ENCODE assay signal across 20 cellular contexts in the genomic region with DNA sequence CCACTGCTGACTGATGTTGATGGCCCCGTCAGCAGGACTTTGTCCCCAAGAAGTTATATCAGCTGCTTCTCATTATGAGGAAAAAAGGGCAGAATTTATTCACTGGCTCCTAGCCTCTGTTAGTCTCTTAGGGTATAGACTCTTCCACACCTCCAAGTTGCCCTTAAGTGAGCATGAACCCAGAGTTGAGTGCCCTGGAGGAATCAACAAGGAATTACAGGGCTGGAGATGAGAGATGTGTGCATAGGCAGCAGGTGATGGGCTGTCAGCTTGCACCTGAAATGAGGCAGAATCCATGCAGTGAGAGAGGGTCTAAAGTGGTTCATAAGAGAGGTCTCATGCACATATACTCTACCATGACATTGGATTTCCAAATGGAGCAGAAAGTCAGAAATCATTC.
DNase-seq lines count a peak whose midpoint lies in the region; ATAC-seq, FAIRE-seq and TF ChIP-seq lines count a peak whose summit lies in the region.
"Had no signal": no experiment of that assay in that cellular context is flagged by ENCODE, and none has a peak within 500 bp of the region (broad histone marks: within the 10 kb centered on the region; RNA-seq: fewer than 3 reads in every experiment).

No MANE protein-coding gene starts in this region.

- H3K4me3 ChIP-seq in Peyer's patch (no peak overlapping the region), endodermal cell (ENCODE audit: low read length) (no peak overlapping the region), small intestine (ENCODE audit: low read depth in 1 of 2, low read length in 2 of 2) (no peak overlapping the region)
- H3K4me3 ChIP-seq: BLaER1, GM23248 had no signal

- peaks cover 3% of the 10 kb centered on the region for H3K4me1 Mint-ChIP-seq in endodermal cell
- H3K4me1 Mint-ChIP-seq: CD14-positive monocyte; CD4-positive, alpha-beta memory T cell; IgD-negative memory B cell had no signal

- TF ChIP-seq POLR2A in Peyer's patch (IDR thresholded peaks at IDR 0.05) = no peak

- H3K9me3 ChIP-seq in Peyer's patch (no peaks in the 10 kb centered on the region), endodermal cell (ENCODE audit: control insufficient read depth, low read length) (no peaks in the 10 kb centered on the region), small intestine (ENCODE audit: control insufficient read depth, low read depth) (no peaks in the 10 kb centered on the region)
- H3K9me3 ChIP-seq: BLaER1 had no signal

- H3K27ac Mint-ChIP-seq in endodermal cell = no peak overlapping the region
- H3K27ac Mint-ChIP-seq: CD14-positive monocyte; CD4-positive, alpha-beta memory T cell; IgD-negative memory B cell had no signal

- H3K4me3 Mint-ChIP-seq in endodermal cell = no peak overlapping the region
- H3K4me3 Mint-ChIP-seq: CD14-positive monocyte; CD4-positive, alpha-beta memory T cell; IgD-negative memory B cell had no signal

- DNase-seq in Peyer's patch = peak in 1 of 3 donors; percentile 53
- no peak for DNase-seq in endodermal cell
- DNase-seq in small intestine = peak; percentile 38
- DNase-seq in RCC 7860 (ENCODE audit: low spot score) = no peak
- DNase-seq: CD4-positive, alpha-beta memory T cell; DMS153; DMS79; GDM1; GM23248; HCEC 1CT; KBM-7 had no signal

- H3K36me3 ChIP-seq in Peyer's patch (no peaks in the 10 kb centered on the region), endodermal cell (ENCODE audit: control insufficient read depth, insufficient read depth, low read length) (no peaks in the 10 kb centered on the region), small intestine (ENCODE audit: control insufficient read depth in 2 of 2, insufficient read depth in 2 of 2, low read length in 2 of 2) (no peaks in the 10 kb centered on the region)
- H3K36me3 ChIP-seq: BLaER1 had no signal

- FAIRE-seq in small intestine (lab: Jason Lieb, UNC) (no peak), RCC 7860 (lab: Jason Lieb, UNC) (no peak)
- FAIRE-seq: A204.1, H54, HepG2 had no signal

- H3K4me1 ChIP-seq in Peyer's patch (no peaks in the 10 kb centered on the region), endodermal cell (ENCODE audit: control insufficient read depth, insufficient read depth, low read length) (no peaks in the 10 kb centered on the region), small intestine (ENCODE audit: control insufficient read depth in 2 of 2, insufficient read depth in 1 of 2, low read depth in 1 of 2, low read length in 1 of 2) (peaks cover 0 to 2% of the 10 kb centered on the region in 2 donors)
- H3K4me1 ChIP-seq: BLaER1 had no signal

- ATAC-seq in GM21515 (IDR thresholded peaks at IDR 0.05; ENCODE audit: unreplicated experiment) (no peak), HG03378 (IDR thresholded peaks at IDR 0.05; ENCODE audit: unreplicated experiment) (no peak), GM21360 (IDR thresholded peaks at IDR 0.05; ENCODE audit: unreplicated experiment) (no peak)
- ATAC-seq: HepG2 had no signal

- H3K27me3 ChIP-seq in Peyer's patch = no peaks in the 10 kb centered on the region
- H3K27me3 ChIP-seq in endodermal cell (ENCODE audit: control insufficient read depth, insufficient read depth, low read length, poor library complexity, severe bottlenecking) = peaks cover 26% of the 10 kb centered on the region
- H3K27me3 ChIP-seq in small intestine (ENCODE audit: control insufficient read depth in 2 of 2, insufficient read depth in 2 of 2, low read length in 2 of 2) = no peaks in the 10 kb centered on the region
- H3K27me3 ChIP-seq: BLaER1 had no signal

- peaks cover 7% of the 10 kb centered on the region for H3K27me3 Mint-ChIP-seq in endodermal cell (ENCODE audit: insufficient read depth)

- H3K27ac ChIP-seq in Peyer's patch (peak overlapping the region in 3 of 4 donors; percentile 2 to 73 (median 32)), endodermal cell (ENCODE audit: low read depth, low read length) (no peak overlapping the region), small intestine (ENCODE audit: low read depth in 1 of 2, low read length in 1 of 2) (peak overlapping the region in 1 of 2 donors; percentile 78)
- H3K27ac ChIP-seq: BLaER1, GM23248 had no signal

- no peaks in the 10 kb centered on the region for H3K36me3 Mint-ChIP-seq in endodermal cell (ENCODE audit: low read depth)
- H3K36me3 Mint-ChIP-seq: CD14-positive monocyte; CD4-positive, alpha-beta memory T cell; IgD-negative memory B cell had no signal

- no peak overlapping the region for H3K9ac ChIP-seq in endodermal cell (ENCODE audit: extremely low read depth, low read length, poor library complexity, severe bottlenecking)
- H3K9ac ChIP-seq: BLaER1, GM23248 had no signal

- 43 to 88% methylated on average over 1 of the region's 1 CpG for WGBS in endodermal cell (ENCODE audit: insufficient coverage in 1 of 2, insufficient read length in 1 of 2), 2 experiments
- 25 to 55% (median 40%) methylated on average over 1 of the region's 1 CpG for WGBS in small intestine, 3 donors

- H3K9me3 Mint-ChIP-seq in endodermal cell = no peaks in the 10 kb centered on the region
- H3K9me3 Mint-ChIP-seq: IgD-negative memory B cell had no signal

- peak in 1 of 6 experiments; percentile 7 for TF ChIP-seq CTCF in Peyer's patch (IDR thresholded peaks at IDR 0.05)
- TF ChIP-seq CTCF in endodermal cell (conservative IDR thresholded peaks at IDR 0.05) = peak; percentile 42
